9 cellular contexts compared by ENCODE assay signal in genomic region chr10:28367865-28368541, GRCh38.
A peak's percentile ranks its signal among the peaks of the same experiment; 100 is the strongest.
DNase-seq lines count a peak whose midpoint lies in the region; ATAC-seq and TF ChIP-seq lines count a peak whose summit lies in the region.
"Had no signal": no experiment of that assay in that cellular context is flagged by ENCODE, and none has a peak within 500 bp of the region (broad histone marks: within the 10 kb centered on the region; RNA-seq: fewer than 3 reads in every experiment).

No MANE protein-coding gene starts in this region.

- TF ChIP-seq CTCF in foreskin keratinocyte (conservative IDR thresholded peaks at IDR 0.05) (no peak), ovary (IDR thresholded peaks at IDR 0.05) (no peak)

- no peaks in the 10 kb centered on the region for H3K36me3 ChIP-seq in ovary

- no peak for TF ChIP-seq POLR2A in ovary (IDR thresholded peaks at IDR 0.05)

- CTCF ChIA-PET in activated CD4-positive, alpha-beta T cell treated with anti-CD3 and anti-CD28 coated beads for 36 hours (lab: Charles Lee): interaction anchor here (0.7 to 5.1 kb wide), 15 partner anchors 9 to 624 kb away, joined by 3 to 37 read pairs (median 4); partner anchors contain the start of gene MPP7

- H3K4me3 ChIP-seq in ovary: no peak overlapping the region

- no peaks in the 10 kb centered on the region for H3K9me3 ChIP-seq in ovary

- peak; percentile 80 for ATAC-seq in HG03280 (IDR thresholded peaks at IDR 0.05; ENCODE audit: unreplicated experiment)
- ATAC-seq in activated CD4-positive, alpha-beta T cell treated with anti-CD3 and anti-CD28 coated beads for 36 hours: peak; percentile 90
- ATAC-seq in foreskin keratinocyte: no peak

- H3K27me3 Mint-ChIP-seq in activated CD4-positive, alpha-beta T cell treated with anti-CD3 and anti-CD28 coated beads for 36 hours: no peaks in the 10 kb centered on the region

- TF ChIP-seq EP300 in ovary (IDR thresholded peaks at IDR 0.05): no peak

- POLR2A ChIA-PET in activated CD4-positive, alpha-beta T cell treated with anti-CD3 and anti-CD28 coated beads for 36 hours (lab: Charles Lee): interaction anchor here (0.6 to 2.0 kb wide), 6 partner anchors 11 to 70 kb away, joined by 3 to 26 read pairs (median 6); partner anchors contain the start of gene MPP7

- H3K27me3 ChIP-seq in foreskin keratinocyte (no peaks in the 10 kb centered on the region), ovary (no peaks in the 10 kb centered on the region)

- peak overlapping the region; percentile 96 for H3K27ac Mint-ChIP-seq in activated CD4-positive, alpha-beta T cell treated with anti-CD3 and anti-CD28 coated beads for 36 hours

- no peaks in the 10 kb centered on the region for H3K9me3 Mint-ChIP-seq in activated CD4-positive, alpha-beta T cell treated with anti-CD3 and anti-CD28 coated beads for 36 hours (ENCODE audit: low read depth)
- H3K9me3 Mint-ChIP-seq: neural crest cell had no signal

- H3K27ac ChIP-seq in foreskin keratinocyte (no peak overlapping the region), ovary (no peak overlapping the region)

- DNase-seq in activated CD4-positive, CD25-positive, alpha-beta regulatory T cell treated with anti-CD3 and anti-CD28 coated beads, Interleukin-2, amount 50 U/mL, for 16 hours (ENCODE audit: low read depth, low spot score): peak; percentile 24
- no peak for DNase-seq in activated CD4-positive, CD25-positive, alpha-beta regulatory T cell treated with anti-CD3 and anti-CD28 coated beads, Interleukin-2, amount 50 U/mL, for 72 hours
- peak; percentile 76 for DNase-seq in activated CD4-positive, alpha-beta T cell treated with anti-CD3 and anti-CD28 coated beads for 36 hours
- peak; percentile 41 to 50 for DNase-seq in foreskin keratinocyte
- peak; percentile 21 to 42 for DNase-seq in stimulated activated CD8-positive, alpha-beta memory T cell treated with anti-CD3 and anti-CD28 coated beads, Interleukin-2, amount 100 ng/mL, for 48 hours (ENCODE audit: low read depth in 2 of 2)
- DNase-seq in ovary: no peak
- no peak for DNase-seq in NCI-H1436 treated with DMSO at 0.1 percent for 48 hours (lab: John Stamatoyannopoulos, UW)

- H3K4me1 Mint-ChIP-seq in activated CD4-positive, alpha-beta T cell treated with anti-CD3 and anti-CD28 coated beads for 36 hours: peaks cover 44% of the 10 kb centered on the region
- H3K4me1 Mint-ChIP-seq: neural crest cell had no signal

- H3K4me1 ChIP-seq in foreskin keratinocyte: no peaks in the 10 kb centered on the region
- no peaks in the 10 kb centered on the region for H3K4me1 ChIP-seq in ovary (ENCODE audit: insufficient read depth)

- intact Hi-C loops in activated CD4-positive, alpha-beta T cell treated with anti-CD3 and anti-CD28 coated beads for 36 hours (cut with DNase I, micrococcal nuclease): loop anchor here (1.0 kb wide), 6 partner anchors 12 to 864 kb away; partner anchors contain the start of genes MPP7 (in 2 of the 2) and RAB18 (in 1 of the 2)
- intact Hi-C loops in ovary (cut with DNase I): no loop called here

- H3K4me3 Mint-ChIP-seq in activated CD4-positive, alpha-beta T cell treated with anti-CD3 and anti-CD28 coated beads for 36 hours: peak overlapping the region; percentile 54
- H3K4me3 Mint-ChIP-seq: neural crest cell had no signal

- WGBS in ovary, 3 donors: 78 to 79% (median 79%) methylated on average over 10 of the region's 10 CpGs

- peaks cover 2% of the 10 kb centered on the region for H3K36me3 Mint-ChIP-seq in activated CD4-positive, alpha-beta T cell treated with anti-CD3 and anti-CD28 coated beads for 36 hours (ENCODE audit: low read depth)

Comparison
In these comparisons a context has a peak if more than half of its experiments do, and no peak if none do; other contexts are left out.
1. DNase-seq: peak in activated CD4-positive, CD25-positive, alpha-beta regulatory T cell treated with anti-CD3 and anti-CD28 coated beads, Interleukin-2, amount 50 U/mL, for 16 hours (single experiment), activated CD4-positive, alpha-beta T cell treated with anti-CD3 and anti-CD28 coated beads for 36 hours (single experiment), foreskin keratinocyte (2 of 2) and stimulated activated CD8-positive, alpha-beta memory T cell treated with anti-CD3 and anti-CD28 coated beads, Interleukin-2, amount 100 ng/mL, for 48 hours (2 of 2); none in activated CD4-positive, CD25-positive, alpha-beta regulatory T cell treated with anti-CD3 and anti-CD28 coated beads, Interleukin-2, amount 50 U/mL, for 72 hours (single experiment), ovary (0 of 5) and NCI-H1436 treated with DMSO at 0.1 percent for 48 hours (single experiment).
2. intact Hi-C loops: an anchor here in activated CD4-positive, alpha-beta T cell treated with anti-CD3 and anti-CD28 coated beads for 36 hours (1.0 kb wide); none called in ovary.